11 cellular contexts compared by ENCODE assay signal in the genomic region with DNA sequence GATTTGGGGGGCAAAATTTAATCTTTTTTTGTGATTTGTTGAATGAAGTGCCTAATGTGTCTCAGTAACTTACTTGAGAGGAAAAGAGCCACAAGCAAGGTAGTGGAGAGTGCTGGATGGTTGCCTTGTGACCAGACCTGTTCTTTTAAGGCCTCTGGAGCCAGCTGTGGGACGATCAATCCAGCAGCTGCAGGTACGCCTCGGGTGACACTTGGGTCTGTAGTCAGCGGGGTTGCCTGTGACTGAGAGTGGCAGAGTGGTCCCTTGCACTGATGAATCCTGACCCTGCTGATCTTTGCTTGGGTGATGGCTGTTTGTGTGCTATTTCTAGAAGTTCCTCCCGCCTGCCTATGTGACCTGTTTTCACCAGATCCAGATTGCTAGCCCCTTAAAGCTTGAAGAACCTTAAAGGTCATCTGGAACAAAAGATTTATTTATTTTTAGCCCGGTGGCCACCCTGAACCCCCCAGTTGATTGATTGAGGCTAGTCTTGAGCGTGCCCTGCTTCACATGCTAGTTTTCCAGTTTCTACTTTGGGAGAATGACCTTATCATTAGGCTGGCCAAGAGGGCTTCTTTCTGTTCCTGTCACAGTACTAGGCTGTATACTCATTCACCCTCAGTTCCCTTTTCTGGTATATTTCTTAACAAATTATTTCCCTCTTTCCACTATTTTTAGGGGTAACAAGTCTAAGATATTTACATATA. TPM values are rescaled to one million over a fixed set of nuclear protein-coding genes. Genes with fewer than 3 reads are reported as not detected.
DNase-seq lines count a peak whose midpoint lies in the region; ATAC-seq and TF ChIP-seq lines count a peak whose summit lies in the region.
"Had no signal": no experiment of that assay in that cellular context is flagged by ENCODE, and none has a peak within 500 bp of the region (broad histone marks: within the 10 kb centered on the region; RNA-seq: fewer than 3 reads in every experiment).

No MANE protein-coding gene starts in this region.

- H3K4me3 ChIP-seq in right atrium auricular region (no peak overlapping the region), subcutaneous abdominal adipose tissue (ENCODE audit: low read depth in 1 of 5, low read length in 5 of 5) (no peak overlapping the region)

- peaks cover 96% of the 10 kb centered on the region for H3K4me1 Mint-ChIP-seq in activated CD4-positive, alpha-beta memory T cell treated with anti-CD3 and anti-CD28 coated beads, Interleukin-2, amount 10 ng/mL, durations not matched to agents 7 days and 5 days
- no peaks in the 10 kb centered on the region for H3K4me1 Mint-ChIP-seq in HFFc6 (ENCODE audit: low read depth)
- H3K4me1 Mint-ChIP-seq: nephron had no signal

- H3K27ac Mint-ChIP-seq in activated CD4-positive, alpha-beta memory T cell treated with anti-CD3 and anti-CD28 coated beads, Interleukin-2, amount 10 ng/mL, durations not matched to agents 7 days and 5 days = peak overlapping the region; percentile 95
- H3K27ac Mint-ChIP-seq in HFFc6 = no peak overlapping the region
- H3K27ac Mint-ChIP-seq: nephron had no signal

- peaks cover 8% of the 10 kb centered on the region for H3K9me3 Mint-ChIP-seq in activated CD4-positive, alpha-beta memory T cell treated with anti-CD3 and anti-CD28 coated beads, Interleukin-2, amount 10 ng/mL, durations not matched to agents 7 days and 5 days
- no peaks in the 10 kb centered on the region for H3K9me3 Mint-ChIP-seq in HFFc6
- H3K9me3 Mint-ChIP-seq: nephron had no signal

- no peaks in the 10 kb centered on the region for H3K27me3 Mint-ChIP-seq in activated CD4-positive, alpha-beta memory T cell treated with anti-CD3 and anti-CD28 coated beads, Interleukin-2, amount 10 ng/mL, durations not matched to agents 7 days and 5 days
- H3K27me3 Mint-ChIP-seq in HFFc6 (ENCODE audit: insufficient read depth) = peaks cover 21% of the 10 kb centered on the region

- peak; percentile 2 for DNase-seq in SKM-1 treated with dmso at 0.1 percent for 144 hours (lab: John Stamatoyannopoulos, UW; ENCODE audit: unreplicated experiment)
- DNase-seq in SKM-1 (lab: John Stamatoyannopoulos, UW; ENCODE audit: unreplicated experiment) = no peak
- DNase-seq in activated CD4-positive, alpha-beta memory T cell treated with anti-CD3 and anti-CD28 coated beads, Interleukin-2, amount 10 ng/mL, durations not matched to agents 7 days and 5 days = no peak
- DNase-seq in right atrium auricular region (ENCODE audit: low spot score) = no peak
- no peak for DNase-seq in HFFc6
- DNase-seq: anterior cingulate cortex, T1000 had no signal

- H3K36me3 Mint-ChIP-seq in activated CD4-positive, alpha-beta memory T cell treated with anti-CD3 and anti-CD28 coated beads, Interleukin-2, amount 10 ng/mL, durations not matched to agents 7 days and 5 days (ENCODE audit: low read depth) = peaks cover 53% of the 10 kb centered on the region
- no peaks in the 10 kb centered on the region for H3K36me3 Mint-ChIP-seq in HFFc6 (ENCODE audit: low read depth)

- CTCF ChIA-PET in activated CD4-positive, alpha-beta memory T cell treated with anti-CD3 and anti-CD28 coated beads, Interleukin-2, amount 10 ng/mL, durations not matched to agents 7 days and 5 days (lab: Charles Lee) = interaction anchor here (1.0 to 1.9 kb wide), 7 partner anchors 12 to 131 kb away, joined by 3 to 14 read pairs (median 4); no protein-coding TSS in a partner anchor

- no peaks in the 10 kb centered on the region for H3K36me3 ChIP-seq in right atrium auricular region
- no peaks in the 10 kb centered on the region for H3K36me3 ChIP-seq in subcutaneous abdominal adipose tissue (ENCODE audit: control insufficient read depth in 5 of 5, insufficient read depth in 5 of 5, low read length in 5 of 5)

- H3K27ac ChIP-seq in right atrium auricular region (peak overlapping the region; percentile 48 to 61), subcutaneous abdominal adipose tissue (ENCODE audit: low read depth, low read length) (peak overlapping the region; percentile 67)

- H3K4me3 Mint-ChIP-seq in activated CD4-positive, alpha-beta memory T cell treated with anti-CD3 and anti-CD28 coated beads, Interleukin-2, amount 10 ng/mL, durations not matched to agents 7 days and 5 days = peak overlapping the region; percentile 68
- no peak overlapping the region for H3K4me3 Mint-ChIP-seq in HFFc6
- H3K4me3 Mint-ChIP-seq: nephron had no signal

- H3K9me3 ChIP-seq in right atrium auricular region (no peaks in the 10 kb centered on the region), subcutaneous abdominal adipose tissue (ENCODE audit: control insufficient read depth in 5 of 5, low read length in 5 of 5) (no peaks in the 10 kb centered on the region)

- POLR2A ChIA-PET in activated CD4-positive, alpha-beta memory T cell treated with anti-CD3 and anti-CD28 coated beads, Interleukin-2, amount 10 ng/mL, durations not matched to agents 7 days and 5 days (lab: Charles Lee) = interaction anchor here (1.0 to 19.4 kb wide), 15 partner anchors 13 to 132 kb away, joined by 3 to 366 read pairs (median 5); partner anchors contain the start of gene PRKCH

- ATAC-seq in HG02571 (IDR thresholded peaks at IDR 0.05; ENCODE audit: unreplicated experiment) = no peak
- no peak for ATAC-seq in HG03025 (IDR thresholded peaks at IDR 0.05; ENCODE audit: low FRiP score, unreplicated experiment)

- peak overlapping the region in 2 of 5 donors; percentile 1 to 37 for H3K9ac ChIP-seq in subcutaneous abdominal adipose tissue (ENCODE audit: low read length in 5 of 5)

- no peaks in the 10 kb centered on the region for H3K27me3 ChIP-seq in right atrium auricular region
- no peaks in the 10 kb centered on the region for H3K27me3 ChIP-seq in subcutaneous abdominal adipose tissue (ENCODE audit: control insufficient read depth in 5 of 5, insufficient read depth in 4 of 5, low read length in 5 of 5)

- H3K4me1 ChIP-seq in right atrium auricular region (peaks cover 0 to 29% of the 10 kb centered on the region in 2 donors), subcutaneous abdominal adipose tissue (ENCODE audit: control insufficient read depth in 5 of 5, insufficient read depth in 5 of 5, low read length in 5 of 5) (peaks cover 2 to 78% (median 22%) of the 10 kb centered on the region in 5 donors)

- TF ChIP-seq CTCF in right atrium auricular region (IDR thresholded peaks at IDR 0.05) = no peak
- no peak for TF ChIP-seq CTCF in HFFc6 (IDR thresholded peaks at IDR 0.05)

RNA-seq across cellular contexts. Expression of gene PRKCH, which starts 23.2 kb away (rescaled TPM):
- total RNA-seq in activated CD4-positive, alpha-beta memory T cell treated with anti-CD3 and anti-CD28 coated beads, Interleukin-2, amount 10 ng/mL, durations not matched to agents 7 days and 5 days = 100 to 1,000 TPM; 186 to 195 TPM
- total RNA-seq in right atrium auricular region = 10 to 100 TPM; 24.9 to 40.3 TPM
- total RNA-seq in HFFc6 (2021; fragmentation: NEBNext Ultra II Directional; extraction: Animal tissue kit (Norgen Biotek cat#: 25700)) = 1 to 10 TPM in 1 of 6 experiments, under 1 TPM in 5; 0.17 to 1.2 (median 0.35) TPM

Comparison
In these comparisons a context has a peak if more than half of its experiments do, and no peak if none do; other contexts are left out.
1. RNA of gene PRKCH, which starts 23.2 kb away (total RNA-seq): 186 to 195 TPM in activated CD4-positive, alpha-beta memory T cell treated with anti-CD3 and anti-CD28 coated beads, Interleukin-2, amount 10 ng/mL, durations not matched to agents 7 days and 5 days and 24.9 to 40.3 TPM in right atrium auricular region; 0.17 to 1.2 TPM in HFFc6; every median in the first group is over 10 times any median in the second.